8 cellular contexts compared by ENCODE assay signal in genomic region chrX:49184294-49185061, GRCh38. TPM values are rescaled to one million over a fixed set of nuclear protein-coding genes. Genes with fewer than 3 reads are reported as not detected.
DNase-seq lines count a peak whose midpoint lies in the region; ATAC-seq and TF ChIP-seq lines count a peak whose summit lies in the region.

No MANE protein-coding gene starts in this region.

- H3K9me3 Mint-ChIP-seq in HFFc6 = no peaks in the 10 kb centered on the region

- H3K27ac Mint-ChIP-seq in HFFc6 = peak overlapping the region; percentile 62

- H3K27me3 Mint-ChIP-seq in HFFc6 (ENCODE audit: insufficient read depth) = no peaks in the 10 kb centered on the region; the same call in 1 of the 2 replicates

- TF ChIP-seq CTCF in HFFc6 (IDR thresholded peaks at IDR 0.05) = no peak

- DNase-seq in EL (peak; percentile 91), HFFc6 (peak; percentile 57), NCI-H526 (lab: John Stamatoyannopoulos, UW) (peak; percentile 78 to 97), amygdala (lab: John Stamatoyannopoulos, UW) (peak in 30 of 56 donors; percentile 6 to 76 (median 20)), left cardiac atrium (peak; percentile 95), putamen (ENCODE audit: low spot score) (peak; percentile 58), AML-193 (lab: John Stamatoyannopoulos, UW) (no peak)

- intact Hi-C loops in left cardiac atrium (cut with DNase I) = no loop called here

- H3K4me3 Mint-ChIP-seq in HFFc6 = peak overlapping the region; percentile 73

- H3K36me3 Mint-ChIP-seq in HFFc6 (ENCODE audit: low read depth) = peaks cover 13% of the 10 kb centered on the region

- H3K4me1 Mint-ChIP-seq in HFFc6 (ENCODE audit: low read depth) = peaks cover 6% of the 10 kb centered on the region

- ATAC-seq in left cardiac atrium (peak; percentile 85 to 90), GM21526 (IDR thresholded peaks at IDR 0.05; ENCODE audit: low FRiP score, unreplicated experiment) (no peak)

RNA-seq across cellular contexts. Expression of gene PRICKLE3, which starts 1.7 kb away (rescaled TPM):
- 10 to 100 TPM in 3 of 6 experiments, 1 to 10 TPM in 3; 8.0 to 10.7 (median 9.7) TPM for total RNA-seq in HFFc6 (2021; fragmentation: NEBNext Ultra II Directional; extraction: Animal tissue kit (Norgen Biotek cat#: 25700))
- total RNA-seq in left cardiac atrium = 10 to 100 TPM in 1 of 2 donors, 1 to 10 TPM in 1; 9.9 to 14.8 TPM

RNA-seq across cellular contexts. Expression of gene PLP2, which starts 12.8 kb away (rescaled TPM):
- 100 to 1,000 TPM; 163 to 214 (median 178) TPM for total RNA-seq in HFFc6 (2021; fragmentation: NEBNext Ultra II Directional; extraction: Animal tissue kit (Norgen Biotek cat#: 25700))
- total RNA-seq in left cardiac atrium = 100 to 1,000 TPM in 1 of 2 donors, 10 to 100 TPM in 1; 97.5 to 114 TPM

RNA-seq across cellular contexts. Expression of gene SYP, which starts 15.5 kb away (rescaled TPM):
- total RNA-seq in HFFc6 (2021; fragmentation: NEBNext Ultra II Directional; extraction: Animal tissue kit (Norgen Biotek cat#: 25700)) = under 1 TPM; 0.11 to 0.34 (median 0.24) TPM
- 1 to 10 TPM; 1.8 to 2.8 TPM for total RNA-seq in left cardiac atrium

RNA-seq across cellular contexts. Expression of gene MAGIX, which starts 21.9 kb away (rescaled TPM):
- 1 to 10 TPM in 5 of 6 experiments, under 1 TPM in 1; 0.94 to 1.9 (median 1.1) TPM for total RNA-seq in HFFc6 (2021; fragmentation: NEBNext Ultra II Directional; extraction: Animal tissue kit (Norgen Biotek cat#: 25700))
- total RNA-seq in left cardiac atrium = 1 to 10 TPM; 7.7 to 7.9 TPM

RNA-seq across cellular contexts. Expression of gene CACNA1F, which starts 48.7 kb away (rescaled TPM):
- not detected for total RNA-seq in HFFc6 (2021; fragmentation: NEBNext Ultra II Directional; extraction: Animal tissue kit (Norgen Biotek cat#: 25700))
- under 1 TPM; 0.03 to 0.21 TPM for total RNA-seq in left cardiac atrium

Comparison
In these comparisons a context has a peak if more than half of its experiments do, and no peak if none do; other contexts are left out.
1. DNase-seq: peak in EL (single experiment), HFFc6 (single experiment), NCI-H526 (2 of 2), amygdala (30 of 56), left cardiac atrium (single experiment) and putamen (single experiment); none in AML-193 (0 of 2).